In the genomic region with DNA sequence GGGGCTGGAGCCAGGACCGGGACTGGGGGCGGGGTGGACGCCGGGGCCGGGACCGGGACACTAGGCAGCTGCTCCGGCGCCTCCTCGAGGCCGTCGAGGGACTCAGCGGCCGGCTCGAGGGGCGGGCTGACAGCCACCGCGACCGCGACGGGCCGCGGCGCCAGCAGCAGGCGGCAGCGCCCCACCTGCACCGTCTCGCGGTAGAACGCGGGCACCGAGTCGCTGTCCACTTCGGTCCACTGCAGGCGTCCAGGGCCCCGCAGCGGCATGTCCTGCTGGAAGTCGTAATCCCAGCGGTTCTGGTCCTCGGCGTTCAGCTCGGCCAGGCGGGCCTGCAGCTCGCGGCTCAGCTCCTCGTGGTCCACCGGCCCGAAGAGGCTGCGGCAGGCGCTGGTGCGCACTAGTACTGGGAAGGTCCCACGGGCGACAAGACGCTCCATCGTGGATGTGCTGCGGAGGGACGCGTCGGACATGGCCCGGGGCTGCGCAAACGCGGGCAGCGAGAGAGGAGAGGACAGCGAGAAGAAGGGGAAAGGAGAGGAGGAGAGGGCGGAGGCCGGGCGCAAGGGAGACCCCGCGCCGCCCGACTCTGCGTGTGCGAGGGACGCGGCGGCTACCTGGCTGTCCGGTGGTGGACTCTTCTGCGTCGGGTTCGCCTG, we compare ENCODE assay signal across 8 cellular contexts. TPM values are rescaled to one million over a fixed set of nuclear protein-coding genes. Genes with fewer than 3 reads are reported as not detected.
DNase-seq lines count a peak whose midpoint lies in the region; ATAC-seq and TF ChIP-seq lines count a peak whose summit lies in the region.

No MANE protein-coding gene starts in this region.

- no peak for ATAC-seq in CD4-positive, CD25-positive, alpha-beta regulatory T cell (ENCODE audit: low read depth in 2 of 2)
- ATAC-seq in GM18868 (IDR thresholded peaks at IDR 0.05; ENCODE audit: unreplicated experiment): no peak

- TF ChIP-seq CTCF in colonic mucosa (IDR thresholded peaks at IDR 0.05) (no peak), stomach (IDR thresholded peaks at IDR 0.05) (peak in 2 of 7 experiments; percentile 22 to 45)

- no peaks in the 10 kb centered on the region for H3K36me3 Mint-ChIP-seq in CD4-positive, CD25-positive, alpha-beta regulatory T cell

- H3K27me3 ChIP-seq in CD4-positive, CD25-positive, alpha-beta regulatory T cell (ENCODE audit: control insufficient read depth, insufficient read depth, low read length): peaks cover 2% of the 10 kb centered on the region
- H3K27me3 ChIP-seq in HAP-1 (ENCODE audit: low read depth) (no peaks in the 10 kb centered on the region), colonic mucosa (peaks cover 8% of the 10 kb centered on the region), stomach (peaks cover 0 to 19% (median 3%) of the 10 kb centered on the region in 3 donors)

- TF ChIP-seq EP300 in stomach (IDR thresholded peaks at IDR 0.05): no peak

- no peaks in the 10 kb centered on the region for H3K36me3 ChIP-seq in CD4-positive, CD25-positive, alpha-beta regulatory T cell (ENCODE audit: control insufficient read depth, insufficient read depth, low read length)
- H3K36me3 ChIP-seq in HAP-1 (replicated peaks): no peaks in the 10 kb centered on the region
- no peaks in the 10 kb centered on the region for H3K36me3 ChIP-seq in colonic mucosa
- H3K36me3 ChIP-seq in stomach: no peaks in the 10 kb centered on the region

- intact Hi-C loops in colonic mucosa (cut with DNase I) (loop anchor here (10.0 kb wide), 1 partner anchor 180 kb away; no protein-coding TSS in a partner anchor), stomach (cut with DNase I; ENCODE audit: low total_unique reads) (loop anchor here (5.0 to 10.0 kb wide), 2 partner anchors 458 to 580 kb away; partner anchors contain the start of genes C11orf21 and TSPAN32)

- in situ Hi-C loops in HAP-1 (cut with MboI; ENCODE audit: low sequenced_read_pairs): loop anchor here (5.0 to 25.0 kb wide), 2 partner anchors 353 to 698 kb away; no protein-coding TSS in a partner anchor

- H3K27ac Mint-ChIP-seq in CD4-positive, CD25-positive, alpha-beta regulatory T cell: peak overlapping the region in 1 of 3 donors; percentile 77

- peak overlapping the region; percentile 41 for H3K27ac ChIP-seq in CD4-positive, CD25-positive, alpha-beta regulatory T cell (ENCODE audit: insufficient read depth, low read length, poor library complexity, severe bottlenecking)
- H3K27ac ChIP-seq in colonic mucosa: peak overlapping the region; percentile 55
- peak overlapping the region; percentile 79 to 92 (median 87) for H3K27ac ChIP-seq in stomach

- WGBS in stomach, 5 donors: 0 to 2% (median 1%) methylated on average over 38 to 80 of the region's 80 CpGs

- H3K4me3 ChIP-seq in CD4-positive, CD25-positive, alpha-beta regulatory T cell (ENCODE audit: low read depth, low read length): peak overlapping the region; percentile 51
- peak overlapping the region; percentile 48 for H3K4me3 ChIP-seq in HAP-1
- H3K4me3 ChIP-seq in colonic mucosa: peak overlapping the region; percentile 81
- peak overlapping the region; percentile 86 to 90 (median 86) for H3K4me3 ChIP-seq in stomach

- TF ChIP-seq POLR2A in stomach (IDR thresholded peaks at IDR 0.05): no peak

- H3K9me3 Mint-ChIP-seq in CD4-positive, CD25-positive, alpha-beta regulatory T cell: no peaks in the 10 kb centered on the region

- DNase-seq in CD4-positive, CD25-positive, alpha-beta regulatory T cell: peak in 2 of 3 donors; percentile 30 to 42
- DNase-seq in HAP-1 (ENCODE audit: low spot score in 2 of 2) (peak; percentile 26 to 60), RKO (ENCODE audit: low spot score) (peak; percentile 63), colonic mucosa (peak; percentile 65), left kidney (ENCODE audit: low read depth, low spot score) (peak; percentile 86), stomach (peak; percentile 71), occipital lobe (lab: John Stamatoyannopoulos, UW) (no peak)

- H3K4me3 Mint-ChIP-seq in CD4-positive, CD25-positive, alpha-beta regulatory T cell: peak overlapping the region; percentile 86 to 93 (median 92)

- peaks cover 33% of the 10 kb centered on the region for H3K4me1 ChIP-seq in CD4-positive, CD25-positive, alpha-beta regulatory T cell (ENCODE audit: control insufficient read depth, insufficient read depth, low read length, poor library complexity, severe bottlenecking)
- H3K4me1 ChIP-seq in HAP-1 (peaks cover 7% of the 10 kb centered on the region), colonic mucosa (peaks cover 4% of the 10 kb centered on the region), stomach (peaks cover 9 to 61% (median 52%) of the 10 kb centered on the region in 4 donors)

- peaks cover 0 to 31% (median 13%) of the 10 kb centered on the region in 4 donors for H3K4me1 Mint-ChIP-seq in CD4-positive, CD25-positive, alpha-beta regulatory T cell

- no peaks in the 10 kb centered on the region for H3K9me3 ChIP-seq in CD4-positive, CD25-positive, alpha-beta regulatory T cell (ENCODE audit: control insufficient read depth in 2 of 2, low read length in 2 of 2)
- H3K9me3 ChIP-seq in HAP-1 (no peaks in the 10 kb centered on the region), colonic mucosa (no peaks in the 10 kb centered on the region), stomach (no peaks in the 10 kb centered on the region)

- peaks cover 22% of the 10 kb centered on the region for H3K27me3 Mint-ChIP-seq in CD4-positive, CD25-positive, alpha-beta regulatory T cell

- peak overlapping the region; percentile 40 to 79 for H3K9ac ChIP-seq in colonic mucosa (ENCODE audit: low read depth in 2 of 2, low read length in 2 of 2)

RNA-seq across cellular contexts. Expression of gene CDKN1C, which starts 0.4 kb away (rescaled TPM):
- 4.1 TPM for total RNA-seq in CD4-positive, CD25-positive, alpha-beta regulatory T cell
- polyA plus RNA-seq in CD4-positive, CD25-positive, alpha-beta regulatory T cell: 1 to 10 TPM; 1.1 to 1.3 (median 1.2) TPM
- 10 to 100 TPM; 10.9 to 18.2 TPM for total RNA-seq in colonic mucosa
- total RNA-seq in stomach: 10 to 100 TPM; 10.5 to 99.1 (median 14.2) TPM
- 10 to 100 TPM; 41.7 to 51.0 (median 42.9) TPM for polyA plus RNA-seq in stomach
- total RNA-seq in occipital lobe: 34.5 TPM

RNA-seq across cellular contexts. Expression of gene PHLDA2, which starts 44.1 kb away (rescaled TPM):
- 1.3 TPM for total RNA-seq in CD4-positive, CD25-positive, alpha-beta regulatory T cell
- polyA plus RNA-seq in CD4-positive, CD25-positive, alpha-beta regulatory T cell: 1 to 10 TPM; 1.1 to 3.4 (median 1.4) TPM
- total RNA-seq in colonic mucosa (10 to 100 TPM; 31.6 to 41.6 TPM), stomach (10 to 100 TPM in 1 of 5 donors, 1 to 10 TPM in 1, not detected in 3; 3.1 to 34.2 TPM), occipital lobe (not detected)
- 10 to 100 TPM; 19.7 to 32.7 (median 25.5) TPM for polyA plus RNA-seq in stomach
